10 cellular contexts compared by ENCODE assay signal in genomic region chr5:51383494-51384081, GRCh38. TPM values are rescaled to one million over a fixed set of nuclear protein-coding genes. Genes with fewer than 3 reads are reported as not detected.
DNase-seq lines count a peak whose midpoint lies in the region; ATAC-seq, FAIRE-seq and TF ChIP-seq lines count a peak whose summit lies in the region.
"Had no signal": no experiment of that assay in that cellular context is flagged by ENCODE, and none has a peak within 500 bp of the region (broad histone marks: within the 10 kb centered on the region; RNA-seq: fewer than 3 reads in every experiment).

No MANE protein-coding gene starts in this region.

- no peak for TF ChIP-seq POLR2A in transverse colon (IDR thresholded peaks at IDR 0.05)

- TF ChIP-seq CTCF in keratinocyte (optimal IDR thresholded peaks at IDR 0.05 in 1 of 3, IDR thresholded peaks at IDR 0.05 in 1 of 3, conservative IDR thresholded peaks at IDR 0.05 in 1 of 3; ENCODE audit: extremely low read depth in 1 of 3, insufficient read depth in 2 of 3, low read length in 3 of 3) (no peak), transverse colon (IDR thresholded peaks at IDR 0.05) (no peak)

- H3K4me1 ChIP-seq in adipocyte (ENCODE audit: control insufficient read depth, insufficient read depth, low read length) = peaks cover 20% of the 10 kb centered on the region
- H3K4me1 ChIP-seq in keratinocyte (ENCODE audit: control insufficient read depth, extremely low read depth, insufficient read depth, low read length) = peaks cover 25% of the 10 kb centered on the region
- H3K4me1 ChIP-seq in transverse colon = peaks cover 0 to 13% (median 8%) of the 10 kb centered on the region in 4 donors

- peaks cover 33% of the 10 kb centered on the region for H3K4me1 Mint-ChIP-seq in activated T-cell treated with anti-CD3 and anti-CD28 coated beads, Interleukin-2, amount 50 U/mL, for 72 hours (ENCODE audit: low read depth)
- H3K4me1 Mint-ChIP-seq in activated T-cell treated with anti-CD3 and anti-CD28 coated beads, Interleukin-2, amount 50 U/mL, for 4 hours (ENCODE audit: low read depth) = peaks cover 2% of the 10 kb centered on the region
- H3K4me1 Mint-ChIP-seq: activated B cell treated with CpG ODN at 0.5 μM for 24 hours had no signal

- H3K4me3 Mint-ChIP-seq in activated T-cell treated with anti-CD3 and anti-CD28 coated beads, Interleukin-2, amount 50 U/mL, for 72 hours = peak overlapping the region; percentile 69 to 75
- H3K4me3 Mint-ChIP-seq in activated T-cell treated with anti-CD3 and anti-CD28 coated beads, Interleukin-2, amount 50 U/mL, for 4 hours = no peak overlapping the region
- H3K4me3 Mint-ChIP-seq: activated B cell treated with CpG ODN at 0.5 μM for 24 hours had no signal

- dilution Hi-C loops in keratinocyte (cut with MboI; ENCODE audit: extremely low pct_ligation_motif_present, low sequenced_read_pairs) = no loop called here

- TF ChIP-seq EP300 in transverse colon (IDR thresholded peaks at IDR 0.05; ENCODE audit: low read depth) = no peak

- WGBS in transverse colon (ENCODE audit: low coverage in 1 of 2), 2 donors = 0 to 10% methylated on average over 2 to 17 of the region's 17 CpGs

- in situ Hi-C loops in transverse colon (cut with MboI; ENCODE audit: low pct_ligation_motif_present in 1 of 4, low pct_unique_long_range_greater_than_20kb in 1 of 4, low sequenced_read_pairs in 3 of 4) = no loop called here

- H3K4me2 ChIP-seq in keratinocyte (ENCODE audit: control insufficient read depth, extremely low read depth, insufficient read depth, low read depth, low read length) = peak overlapping the region; percentile 90

- H3K4me3 ChIP-seq in adipocyte (ENCODE audit: low read length) (peak overlapping the region; percentile 80), keratinocyte (ENCODE audit: control insufficient read depth in 2 of 3, extremely low read depth in 1 of 3, insufficient read depth in 2 of 3, low read depth in 1 of 3, low read length in 3 of 3) (peak overlapping the region; percentile 66 to 76 (median 72)), transverse colon (peak overlapping the region in 3 of 4 donors; percentile 25 to 46 (median 37))

- ATAC-seq in activated T-cell treated with anti-CD3 and anti-CD28 coated beads, Interleukin-2, amount 50 U/mL, for 72 hours (replicated peaks in 1 of 2) = peak in 1 of 2 donors; percentile 9
- no peak for ATAC-seq in activated T-cell treated with anti-CD3 and anti-CD28 coated beads, Interleukin-2, amount 50 U/mL, for 4 hours

- intact Hi-C loops in transverse colon (cut with DNase I; ENCODE audit: low total_unique reads) = no loop called here

- H3K27me3 ChIP-seq in adipocyte (replicated peaks; ENCODE audit: control insufficient read depth, insufficient read depth, low read length) (peaks cover 94% of the 10 kb centered on the region), keratinocyte (ENCODE audit: control insufficient read depth, extremely low read depth, insufficient read depth, low read length) (peaks cover 4% of the 10 kb centered on the region), transverse colon (peaks cover 100% of the 10 kb centered on the region)

- H3K9me1 ChIP-seq in keratinocyte (ENCODE audit: control insufficient read depth, extremely low read depth, insufficient read depth, low read length) = no peaks in the 10 kb centered on the region

- no peak overlapping the region for H3K9ac ChIP-seq in adipocyte (ENCODE audit: low read length)
- H3K9ac ChIP-seq in keratinocyte (ENCODE audit: control insufficient read depth, extremely low read depth, insufficient read depth, low read length) = peak overlapping the region; percentile 81

- H3K36me3 ChIP-seq in adipocyte (ENCODE audit: control insufficient read depth, insufficient read depth, low read length, severe bottlenecking) = no peaks in the 10 kb centered on the region
- peaks cover 0 to 4% of the 10 kb centered on the region in 2 experiments for H3K36me3 ChIP-seq in keratinocyte (ENCODE audit: control insufficient read depth in 2 of 2, extremely low read depth in 1 of 2, insufficient read depth in 2 of 2, low read length in 2 of 2)
- H3K36me3 ChIP-seq in transverse colon = no peaks in the 10 kb centered on the region

- FAIRE-seq in keratinocyte (lab: Jason Lieb, UNC) = no peak

- no peak overlapping the region for H3K27ac Mint-ChIP-seq in activated T-cell treated with anti-CD3 and anti-CD28 coated beads, Interleukin-2, amount 50 U/mL, for 72 hours
- H3K27ac Mint-ChIP-seq: activated B cell treated with CpG ODN at 0.5 μM for 24 hours had no signal

- no peaks in the 10 kb centered on the region for H3K9me3 Mint-ChIP-seq in activated T-cell treated with anti-CD3 and anti-CD28 coated beads, Interleukin-2, amount 50 U/mL, for 72 hours
- no peaks in the 10 kb centered on the region for H3K9me3 Mint-ChIP-seq in activated T-cell treated with anti-CD3 and anti-CD28 coated beads, Interleukin-2, amount 50 U/mL, for 4 hours
- H3K9me3 Mint-ChIP-seq: activated B cell treated with CpG ODN at 0.5 μM for 24 hours had no signal

- H3K36me3 Mint-ChIP-seq in activated T-cell treated with anti-CD3 and anti-CD28 coated beads, Interleukin-2, amount 50 U/mL, for 72 hours (ENCODE audit: insufficient read depth in 2 of 2) = peaks cover 0 to 2% of the 10 kb centered on the region in 2 donors
- no peaks in the 10 kb centered on the region for H3K36me3 Mint-ChIP-seq in activated T-cell treated with anti-CD3 and anti-CD28 coated beads, Interleukin-2, amount 50 U/mL, for 4 hours (ENCODE audit: insufficient read depth)

- H2AFZ ChIP-seq in keratinocyte (ENCODE audit: control insufficient read depth, low read length) = peak overlapping the region; percentile 77

- H3K27ac ChIP-seq in keratinocyte (ENCODE audit: control insufficient read depth, insufficient read depth, low read length) (peak overlapping the region; percentile 78), transverse colon (no peak overlapping the region)

- H3K27me3 Mint-ChIP-seq in activated T-cell treated with anti-CD3 and anti-CD28 coated beads, Interleukin-2, amount 50 U/mL, for 72 hours (ENCODE audit: low read depth) = peaks cover 98% of the 10 kb centered on the region
- peaks cover 94% of the 10 kb centered on the region for H3K27me3 Mint-ChIP-seq in activated T-cell treated with anti-CD3 and anti-CD28 coated beads, Interleukin-2, amount 50 U/mL, for 4 hours (ENCODE audit: low read depth)

- DNase-seq in activated T-cell treated with anti-CD3 and anti-CD28 coated beads, Interleukin-2, amount 50 U/mL, for 72 hours = no peak
- DNase-seq in activated T-cell treated with anti-CD3 and anti-CD28 coated beads, Interleukin-2, amount 50 U/mL, for 4 hours = no peak
- DNase-seq in adipocyte (ENCODE audit: low read depth) (no peak), keratinocyte (ENCODE audit: low read depth, low spot score) (no peak), transverse colon (no peak), GF-D8 (lab: John Stamatoyannopoulos, UW) (no peak), superior temporal gyrus (ENCODE audit: extremely low spot score) (no peak), NOMO-1 (lab: John Stamatoyannopoulos, UW; ENCODE audit: unreplicated experiment in 2 of 2) (no peak)
- DNase-seq: activated B cell treated with CpG ODN at 0.5 μM for 24 hours had no signal

- H3K9me3 ChIP-seq in adipocyte (ENCODE audit: control insufficient read depth, low read length) (no peaks in the 10 kb centered on the region), keratinocyte (ENCODE audit: control insufficient read depth, low read depth, low read length) (no peaks in the 10 kb centered on the region), transverse colon (no peaks in the 10 kb centered on the region)

- H4K20me1 ChIP-seq in keratinocyte (ENCODE audit: control insufficient read depth, extremely low read depth, insufficient read depth, low read length) = no peaks in the 10 kb centered on the region

- peaks cover 47% of the 10 kb centered on the region for H3K79me2 ChIP-seq in keratinocyte (ENCODE audit: control insufficient read depth, insufficient read depth, low read length)

RNA-seq across cellular contexts. Expression of gene ISL1, which starts 0.3 kb away (rescaled TPM):
- not detected for total RNA-seq in activated T-cell treated with anti-CD3 and anti-CD28 coated beads, Interleukin-2, amount 50 U/mL, for 72 hours
- total RNA-seq in activated T-cell treated with anti-CD3 and anti-CD28 coated beads, Interleukin-2, amount 50 U/mL, for 4 hours = not detected
- 2.4 to 4.5 TPM (median 4.4 TPM) in 3 replicates for polyA plus RNA-seq in keratinocyte
- polyA plus RNA-seq in keratinocyte (2011; ENCODE audit: low read depth) = 0.62 TPM
- polyA plus RNA-seq in keratinocyte (2011; cell fraction: cytosol; rRNA removed) = 2.3 and 2.9 TPM in 2 replicates
- 4.6 and 4.9 TPM in 2 replicates for polyA plus RNA-seq in keratinocyte (2011; cell fraction: nucleus; rRNA removed)
- 0.75 and 3.7 TPM in 2 replicates for polyA plus RNA-seq in keratinocyte (2012; ENCODE audit: low replicate concordance)
- polyA minus RNA-seq in keratinocyte = 2.5 to 7.4 TPM (median 3.5 TPM) in 3 replicates
- 4.4 TPM for polyA minus RNA-seq in keratinocyte (2011; cell fraction: cytosol; rRNA and poly(A)+ RNA removed)
- polyA minus RNA-seq in keratinocyte (2011; cell fraction: nucleus; rRNA and poly(A)+ RNA removed) = 2.0 and 3.2 TPM in 2 replicates
- under 1 TPM in 2 of 4 donors, not detected in 2; 0.41 to 0.48 TPM for total RNA-seq in transverse colon
- total RNA-seq: activated B cell treated with CpG ODN at 0.5 μM for 24 hours, fibroblast of villous mesenchyme had no signal
